1 cellular context compared by ENCODE assay signal in genomic region chr1:205986291-205986690, GRCh38.
TF ChIP-seq lines count a peak whose summit lies in the region.

No MANE protein-coding gene starts in this region.

TF ChIP-seq in HCT116, 20 proteins besides CTCF, POLR2A, EP300 and RAD21:
- TF ChIP-seq SIN3A (IDR thresholded peaks at IDR 0.05; ENCODE audit: low read depth) (no peak), TCF7L2 (IDR thresholded peaks at IDR 0.05; ENCODE audit: borderline replicate concordance, extremely low read depth, insufficient read depth, insufficient read length) (no peak), ZNF274 (IDR thresholded peaks at IDR 0.05; ENCODE audit: low read depth, low read length) (no peak), YY1 (IDR thresholded peaks at IDR 0.05; ENCODE audit: extremely low read depth, insufficient replicate concordance, low read depth, low read length) (no peak), JUND (IDR thresholded peaks at IDR 0.05) (no peak), ELF1 (IDR thresholded peaks at IDR 0.05; ENCODE audit: borderline replicate concordance, low read depth) (no peak), POLR2AphosphoS5 (IDR thresholded peaks at IDR 0.05; ENCODE audit: low read depth, low read length) (no peak), FOSL1 (IDR thresholded peaks at IDR 0.05; ENCODE audit: low read depth) (no peak), SRF (IDR thresholded peaks at IDR 0.05; ENCODE audit: low read depth) (no peak), EZH2phosphoT487 (IDR thresholded peaks at IDR 0.05; ENCODE audit: borderline replicate concordance) (no peak), SP1 (IDR thresholded peaks at IDR 0.05; ENCODE audit: low read depth) (no peak), CBX3 (IDR thresholded peaks at IDR 0.05; ENCODE audit: low read depth) (no peak), EGR1 (IDR thresholded peaks at IDR 0.05; ENCODE audit: low read depth) (no peak), CEBPB (IDR thresholded peaks at IDR 0.05; ENCODE audit: low read depth) (no peak), ATF3 (IDR thresholded peaks at IDR 0.05) (no peak), ZFX (IDR thresholded peaks at IDR 0.05) (no peak), EZH2 (IDR thresholded peaks at IDR 0.05) (no peak)
- TF ChIP-seq, protein P1, sequence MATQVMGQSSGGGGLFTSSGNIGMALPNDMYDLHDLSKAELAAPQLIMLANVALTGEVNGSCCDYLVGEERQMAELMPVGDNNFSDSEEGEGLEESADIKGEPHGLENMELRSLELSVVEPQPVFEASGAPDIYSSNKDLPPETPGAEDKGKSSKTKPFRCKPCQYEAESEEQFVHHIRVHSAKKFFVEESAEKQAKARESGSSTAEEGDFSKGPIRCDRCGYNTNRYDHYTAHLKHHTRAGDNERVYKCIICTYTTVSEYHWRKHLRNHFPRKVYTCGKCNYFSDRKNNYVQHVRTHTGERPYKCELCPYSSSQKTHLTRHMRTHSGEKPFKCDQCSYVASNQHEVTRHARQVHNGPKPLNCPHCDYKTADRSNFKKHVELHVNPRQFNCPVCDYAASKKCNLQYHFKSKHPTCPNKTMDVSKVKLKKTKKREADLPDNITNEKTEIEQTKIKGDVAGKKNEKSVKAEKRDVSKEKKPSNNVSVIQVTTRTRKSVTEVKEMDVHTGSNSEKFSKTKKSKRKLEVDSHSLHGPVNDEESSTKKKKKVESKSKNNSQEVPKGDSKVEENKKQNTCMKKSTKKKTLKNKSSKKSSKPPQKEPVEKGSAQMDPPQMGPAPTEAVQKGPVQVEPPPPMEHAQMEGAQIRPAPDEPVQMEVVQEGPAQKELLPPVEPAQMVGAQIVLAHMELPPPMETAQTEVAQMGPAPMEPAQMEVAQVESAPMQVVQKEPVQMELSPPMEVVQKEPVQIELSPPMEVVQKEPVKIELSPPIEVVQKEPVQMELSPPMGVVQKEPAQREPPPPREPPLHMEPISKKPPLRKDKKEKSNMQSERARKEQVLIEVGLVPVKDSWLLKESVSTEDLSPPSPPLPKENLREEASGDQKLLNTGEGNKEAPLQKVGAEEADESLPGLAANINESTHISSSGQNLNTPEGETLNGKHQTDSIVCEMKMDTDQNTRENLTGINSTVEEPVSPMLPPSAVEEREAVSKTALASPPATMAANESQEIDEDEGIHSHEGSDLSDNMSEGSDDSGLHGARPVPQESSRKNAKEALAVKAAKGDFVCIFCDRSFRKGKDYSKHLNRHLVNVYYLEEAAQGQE (IDR thresholded peaks at IDR 0.05; ENCODE audit: low read depth): no peak
- TF ChIP-seq, protein P2, sequence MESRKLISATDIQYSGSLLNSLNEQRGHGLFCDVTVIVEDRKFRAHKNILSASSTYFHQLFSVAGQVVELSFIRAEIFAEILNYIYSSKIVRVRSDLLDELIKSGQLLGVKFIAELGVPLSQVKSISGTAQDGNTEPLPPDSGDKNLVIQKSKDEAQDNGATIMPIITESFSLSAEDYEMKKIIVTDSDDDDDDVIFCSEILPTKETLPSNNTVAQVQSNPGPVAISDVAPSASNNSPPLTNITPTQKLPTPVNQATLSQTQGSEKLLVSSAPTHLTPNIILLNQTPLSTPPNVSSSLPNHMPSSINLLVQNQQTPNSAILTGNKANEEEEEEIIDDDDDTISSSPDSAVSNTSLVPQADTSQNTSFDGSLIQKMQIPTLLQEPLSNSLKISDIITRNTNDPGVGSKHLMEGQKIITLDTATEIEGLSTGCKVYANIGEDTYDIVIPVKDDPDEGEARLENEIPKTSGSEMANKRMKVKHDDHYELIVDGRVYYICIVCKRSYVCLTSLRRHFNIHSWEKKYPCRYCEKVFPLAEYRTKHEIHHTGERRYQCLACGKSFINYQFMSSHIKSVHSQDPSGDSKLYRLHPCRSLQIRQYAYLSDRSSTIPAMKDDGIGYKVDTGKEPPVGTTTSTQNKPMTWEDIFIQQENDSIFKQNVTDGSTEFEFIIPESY (IDR thresholded peaks at IDR 0.05; ENCODE audit: extremely low read depth, insufficient replicate concordance, low read length): no peak
- TF ChIP-seq, protein P3, sequence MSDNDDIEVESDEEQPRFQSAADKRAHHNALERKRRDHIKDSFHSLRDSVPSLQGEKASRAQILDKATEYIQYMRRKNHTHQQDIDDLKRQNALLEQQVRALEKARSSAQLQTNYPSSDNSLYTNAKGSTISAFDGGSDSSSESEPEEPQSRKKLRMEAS (IDR thresholded peaks at IDR 0.05): no peak
